In the genomic region with DNA sequence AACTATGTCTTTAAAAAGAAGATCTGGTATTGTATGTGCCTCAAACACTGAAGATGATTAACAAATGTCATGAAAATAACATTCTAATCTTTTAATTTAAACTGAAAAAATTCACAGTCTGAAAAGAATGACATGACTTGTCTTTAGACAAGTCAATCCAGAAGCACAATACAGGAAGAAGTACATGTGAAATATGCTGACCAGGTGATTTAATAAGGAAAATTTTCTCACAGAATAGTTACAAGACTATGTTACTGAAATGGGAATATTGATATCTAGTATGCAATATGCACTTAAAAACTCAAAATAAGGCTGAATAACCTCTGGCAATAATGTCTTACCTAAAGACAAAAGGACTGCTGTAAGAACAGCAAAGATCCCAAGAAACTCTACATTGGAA, we compare ENCODE assay signal across 24 cellular contexts. TPM values are rescaled to one million over a fixed set of nuclear protein-coding genes. Genes with fewer than 3 reads are reported as not detected.
DNase-seq lines count a peak whose midpoint lies in the region; ATAC-seq, FAIRE-seq and TF ChIP-seq lines count a peak whose summit lies in the region.
"Had no signal": no experiment of that assay in that cellular context is flagged by ENCODE, and none has a peak within 500 bp of the region (broad histone marks: within the 10 kb centered on the region; RNA-seq: fewer than 3 reads in every experiment).

No MANE protein-coding gene starts in this region.

- TF ChIP-seq CTCF in A549 (IDR thresholded peaks at IDR 0.05) (no peak), K562 (IDR thresholded peaks at IDR 0.05 in 2 of 3, conservative IDR thresholded peaks at IDR 0.05 in 1 of 3; ENCODE audit: insufficient read depth in 2 of 3, low read depth in 1 of 3, low read length in 3 of 3) (no peak), suprapubic skin (IDR thresholded peaks at IDR 0.05) (no peak)

- no peaks in the 10 kb centered on the region for H3K27me3 ChIP-seq in K562 (ENCODE audit: control insufficient read depth in 2 of 2, insufficient read depth in 2 of 2, low read length in 2 of 2)
- H3K27me3 ChIP-seq in suprapubic skin = no peaks in the 10 kb centered on the region
- H3K27me3 ChIP-seq: BE2C, BLaER1 had no signal

- FAIRE-seq in A549 (lab: Jason Lieb, UNC) = no peak
- peak; percentile 70 for FAIRE-seq in GM19239 (lab: Jason Lieb, UNC)
- no peak for FAIRE-seq in K562 (lab: Jason Lieb, UNC)
- FAIRE-seq: GM12878, GM12892, GM18507 had no signal

- H3K9me3 ChIP-seq in A549 (no peaks in the 10 kb centered on the region), K562 (replicated peaks; ENCODE audit: control insufficient read depth, insufficient read depth, low read depth, low read length) (no peaks in the 10 kb centered on the region), suprapubic skin (no peaks in the 10 kb centered on the region)
- H3K9me3 ChIP-seq: BE2C, BLaER1 had no signal

- no peaks in the 10 kb centered on the region for H3K9me1 ChIP-seq in K562 (ENCODE audit: control insufficient read depth, insufficient read depth, low read length)

- no peak for TF ChIP-seq EP300 in A549 (IDR thresholded peaks at IDR 0.05)
- no peak for TF ChIP-seq EP300 in K562 (IDR thresholded peaks at IDR 0.05; ENCODE audit: low read length)
- no peak for TF ChIP-seq EP300 in suprapubic skin (IDR thresholded peaks at IDR 0.05)

- H3K27ac ChIP-seq in A549 = no peak overlapping the region
- H3K27ac ChIP-seq in K562 (ENCODE audit: extremely low read depth, low read depth, low read length) = no peak overlapping the region
- no peak overlapping the region for H3K27ac ChIP-seq in suprapubic skin
- H3K27ac ChIP-seq: BLaER1 had no signal

- no peak for ATAC-seq in A549
- no peak for ATAC-seq in K562
- ATAC-seq in GM18861 (IDR thresholded peaks at IDR 0.05; ENCODE audit: unreplicated experiment) = no peak
- no peak for ATAC-seq in GM21737 (IDR thresholded peaks at IDR 0.05; ENCODE audit: unreplicated experiment)
- ATAC-seq: GM12878 had no signal

- TF ChIP-seq RAD21 in A549 (conservative IDR thresholded peaks at IDR 0.05 in 1 of 2, IDR thresholded peaks at IDR 0.05 in 1 of 2) (no peak), K562 (CRISPR knock-in tag; conservative IDR thresholded peaks at IDR 0.05 in 1 of 2, IDR thresholded peaks at IDR 0.05 in 1 of 2) (no peak)

- H3K4me2 ChIP-seq in A549 = no peak overlapping the region
- no peak overlapping the region for H3K4me2 ChIP-seq in K562 (ENCODE audit: insufficient read depth, low read length)
- H3K4me2 ChIP-seq: BLaER1 had no signal

- H2AFZ ChIP-seq in K562 (ENCODE audit: low read depth, low read length) = no peak overlapping the region

- intact Hi-C loops in K562 (cut with micrococcal nuclease) = no loop called here

- peaks cover 64% of the 10 kb centered on the region for H3K79me2 ChIP-seq in K562 (ENCODE audit: control insufficient read depth, insufficient read depth, low read length)

- CTCF ChIA-PET in A549 (lab: Yijun Ruan, JAX) = no interaction called here
- CTCF ChIA-PET in K562 (lab: Yijun Ruan, JAX; ENCODE audit: low intra/inter-chr PET ratio) = no interaction called here

- no TSS peak for BruUV-seq in K562 (replicated peaks; lab: Mats Ljungman, UMichigan)

- H3K4me1 ChIP-seq in A549 (no peaks in the 10 kb centered on the region), K562 (replicated peaks in 1 of 2; ENCODE audit: control insufficient read depth in 2 of 2, insufficient read depth in 2 of 2, low read length in 2 of 2) (peaks cover 0 to 6% of the 10 kb centered on the region in 2 experiments; a peak in 2 of 5 replicates), suprapubic skin (no peaks in the 10 kb centered on the region)
- H3K4me1 ChIP-seq: BLaER1 had no signal

- H4K20me1 ChIP-seq in K562 (replicated peaks; ENCODE audit: control insufficient read depth, insufficient read depth, low read length) = no peaks in the 10 kb centered on the region

- no peak overlapping the region for H3K9ac ChIP-seq in K562 (ENCODE audit: insufficient read depth in 1 of 2, low read depth in 2 of 2, low read length in 2 of 2)
- H3K9ac ChIP-seq: BLaER1 had no signal

- POLR2A ChIA-PET in A549 (lab: Yijun Ruan, JAX) (interaction anchor here (0.6 to 1.6 kb wide), 2 partner anchors 13 to 69 kb away, joined by 4 read pairs; partner anchors contain the start of gene CEP85L), K562 (lab: Yijun Ruan, JAX) (interaction anchor here (3.5 kb wide), 1 partner anchor 11 kb away, joined by 17 read pairs; the partner anchor contains the start of gene CEP85L)

- H3K36me3 ChIP-seq in K562 (ENCODE audit: control insufficient read depth, insufficient read depth, low read length) (no peaks in the 10 kb centered on the region), suprapubic skin (no peaks in the 10 kb centered on the region)
- H3K36me3 ChIP-seq: BE2C, BLaER1 had no signal

- no peak for TF ChIP-seq POLR2A in A549 (IDR thresholded peaks at IDR 0.05; ENCODE audit: low read length)
- TF ChIP-seq POLR2A in K562 (conservative IDR thresholded peaks at IDR 0.05) = no peak
- TF ChIP-seq POLR2A in suprapubic skin (IDR thresholded peaks at IDR 0.05) = no peak

- H3K4me3 ChIP-seq in A549 (no peak overlapping the region), K562 (no peak overlapping the region), suprapubic skin (no peak overlapping the region)
- H3K4me3 ChIP-seq: BLaER1, GM12878 had no signal

- DNase-seq in A549 (ENCODE audit: low read depth in 1 of 2, low spot score in 1 of 2) (no peak), GM19239 (ENCODE audit: insufficient read length, low spot score) (no peak), K562 (ENCODE audit: extremely low read depth in 1 of 4, low spot score in 3 of 4) (no peak), suprapubic skin (ENCODE audit: low spot score in 2 of 2) (no peak)
- DNase-seq: 8988T; BE2C; C1 segment of cervical spinal cord; CD4-positive, alpha-beta memory T cell; CD4-positive, CD25-positive, alpha-beta regulatory T cell; CD8-positive, alpha-beta memory T cell; COR-L47; DMS 273 treated with DMSO at 0.1 percent for 48 hours; DMS153; DMS53; DMS79; DND-41; EL; GDM1 had no signal

- in situ Hi-C loops in K562 (cut with MboI) = no loop called here

TF ChIP-seq in A549, 52 proteins besides CTCF, POLR2A, EP300 and RAD21:
- no peak for TF ChIP-seq HEYL (CRISPR knock-in tag; IDR thresholded peaks at IDR 0.05)
- peak; percentile 87 for TF ChIP-seq MAFK (IDR thresholded peaks at IDR 0.05; ENCODE audit: partially characterized antibody)

TF ChIP-seq in K562, 482 proteins besides CTCF, POLR2A, EP300 and RAD21:
- TF ChIP-seq C11orf30 (IDR thresholded peaks at IDR 0.05; ENCODE audit: low read depth) (peak; percentile 89), ZNF143 (CRISPR knock-in tag; IDR thresholded peaks at IDR 0.05) (no peak), MAFK (IDR thresholded peaks at IDR 0.05; ENCODE audit: low read length) (peak; percentile 79), ZFP30 (CRISPR knock-in tag; IDR thresholded peaks at IDR 0.05; ENCODE audit: borderline replicate concordance) (no peak), ZNF316 (IDR thresholded peaks at IDR 0.05) (peak; percentile 94), MAFF (IDR thresholded peaks at IDR 0.05; ENCODE audit: low read length) (peak; percentile 84), MAFG (tag; conservative IDR thresholded peaks at IDR 0.05) (peak; percentile 83), RNF2 (IDR thresholded peaks at IDR 0.05) (no peak)
- TF ChIP-seq, protein P1, sequence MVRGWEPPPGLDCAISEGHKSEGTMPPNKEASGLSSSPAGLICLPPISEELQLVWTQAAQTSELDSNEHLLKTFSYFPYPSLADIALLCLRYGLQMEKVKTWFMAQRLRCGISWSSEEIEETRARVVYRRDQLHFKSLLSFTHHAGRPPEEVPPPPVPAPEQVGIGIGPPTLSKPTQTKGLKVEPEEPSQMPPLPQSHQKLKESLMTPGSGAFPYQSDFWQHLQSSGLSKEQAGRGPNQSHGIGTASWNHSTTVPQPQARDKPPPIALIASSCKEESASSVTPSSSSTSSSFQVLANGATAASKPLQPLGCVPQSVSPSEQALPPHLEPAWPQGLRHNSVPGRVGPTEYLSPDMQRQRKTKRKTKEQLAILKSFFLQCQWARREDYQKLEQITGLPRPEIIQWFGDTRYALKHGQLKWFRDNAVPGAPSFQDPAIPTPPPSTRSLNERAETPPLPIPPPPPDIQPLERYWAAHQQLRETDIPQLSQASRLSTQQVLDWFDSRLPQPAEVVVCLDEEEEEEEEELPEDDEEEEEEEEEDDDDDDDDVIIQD (CRISPR knock-in tag; IDR thresholded peaks at IDR 0.05) = no peak

RNA-seq across cellular contexts. Expression of gene CEP85L, which starts 13.1 kb away (rescaled TPM):
- polyA plus RNA-seq in A549 (2011; rRNA removed) = 3.4 and 4.0 TPM in 2 replicates
- polyA plus RNA-seq in A549 (2012; cell fraction: cytosol; rRNA removed) = 0.38 and 0.71 TPM in 2 replicates
- 0.70 and 1.00 TPM in 2 replicates for polyA plus RNA-seq in A549 (2012; cell fraction: nucleus; rRNA removed)
- 1.3 to 1.5 TPM (median 1.4 TPM) in 3 replicates for polyA plus RNA-seq in A549 (2017; fragmentation: RNase III; extraction: RNeasy Plus Mini Kit Qiagen cat#74134 plus additional on column Dnase treatment)
- 8.7 and 17.1 TPM in 2 replicates for polyA minus RNA-seq in A549 (2011; rRNA and poly(A)+ RNA removed)
- total RNA-seq in K562 (2011; cell fraction: chromatin; rRNA removed; ENCODE audit: low replicate concordance) = 36.3 and 89.5 TPM in 2 replicates
- 14.0 and 19.1 TPM in 2 replicates for total RNA-seq in K562 (2011; cell fraction: nucleolus; rRNA removed)
- 31.7 and 73.3 TPM in 2 replicates for total RNA-seq in K562 (2011; cell fraction: nucleoplasm; rRNA removed)
- total RNA-seq in K562 (2014; rRNA removed) = 8.3 and 9.3 TPM in 2 replicates
- 15.8 and 19.5 TPM in 2 replicates for total RNA-seq in K562 (2014; rRNA removed; fragmentation: Illumina TruSeq; extraction: Trizol)
- 11.3 and 11.7 TPM in 2 replicates for total RNA-seq in K562 (2015; rRNA removed; fragmentation: Illumina TruSeq; extraction: Trizol)
- total RNA-seq in K562 (2021) = 12.8 and 14.7 TPM in 2 replicates
- 8.2 and 13.2 TPM in 2 replicates for polyA plus RNA-seq in K562 (2011; rRNA removed)
- 2.5 and 2.8 TPM in 2 replicates for polyA plus RNA-seq in K562 (2011; cell fraction: cytosol; rRNA removed)
- 20.7 and 21.3 TPM in 2 replicates for polyA plus RNA-seq in K562 (2011; cell fraction: nucleus; rRNA removed)
- polyA plus RNA-seq in K562 (2012) = 4.3 and 5.4 TPM in 2 replicates
- polyA plus RNA-seq in K562 (2014; fragmentation: Illumina TruSeq; extraction: Trizol) = 6.3 and 7.1 TPM in 2 replicates
- polyA plus RNA-seq in K562 (2014; fragmentation: Nextera tagmentation; extraction: Ambion mirVana) = 1 to 10 TPM; 4.5 to 7.0 TPM
- 4.4 and 5.8 TPM in 2 replicates for polyA plus RNA-seq in K562 (2014; rRNA removed)
- 51.7 and 57.9 TPM in 2 replicates for polyA minus RNA-seq in K562 (2011; rRNA and poly(A)+ RNA removed)
- 7.0 and 8.7 TPM in 2 replicates for polyA minus RNA-seq in K562 (2011; cell fraction: cytosol; rRNA and poly(A)+ RNA removed)
- polyA minus RNA-seq in K562 (2011; cell fraction: nucleus; rRNA and poly(A)+ RNA removed) = 28.1 and 37.8 TPM in 2 replicates
- 1 to 10 TPM; 4.7 to 9.5 (median 5.3) TPM for total RNA-seq in suprapubic skin

Comparison
In these comparisons a context has a peak if more than half of its experiments do, and no peak if none do; other contexts are left out.
1. Of the 35 proteins assayed by ChIP-seq in both K562 and A549: peak only in K562: none; only in A549: none; in both: MAFK; in neither: 34.